ENCODE assay signal across 16 cellular contexts in the genomic region with DNA sequence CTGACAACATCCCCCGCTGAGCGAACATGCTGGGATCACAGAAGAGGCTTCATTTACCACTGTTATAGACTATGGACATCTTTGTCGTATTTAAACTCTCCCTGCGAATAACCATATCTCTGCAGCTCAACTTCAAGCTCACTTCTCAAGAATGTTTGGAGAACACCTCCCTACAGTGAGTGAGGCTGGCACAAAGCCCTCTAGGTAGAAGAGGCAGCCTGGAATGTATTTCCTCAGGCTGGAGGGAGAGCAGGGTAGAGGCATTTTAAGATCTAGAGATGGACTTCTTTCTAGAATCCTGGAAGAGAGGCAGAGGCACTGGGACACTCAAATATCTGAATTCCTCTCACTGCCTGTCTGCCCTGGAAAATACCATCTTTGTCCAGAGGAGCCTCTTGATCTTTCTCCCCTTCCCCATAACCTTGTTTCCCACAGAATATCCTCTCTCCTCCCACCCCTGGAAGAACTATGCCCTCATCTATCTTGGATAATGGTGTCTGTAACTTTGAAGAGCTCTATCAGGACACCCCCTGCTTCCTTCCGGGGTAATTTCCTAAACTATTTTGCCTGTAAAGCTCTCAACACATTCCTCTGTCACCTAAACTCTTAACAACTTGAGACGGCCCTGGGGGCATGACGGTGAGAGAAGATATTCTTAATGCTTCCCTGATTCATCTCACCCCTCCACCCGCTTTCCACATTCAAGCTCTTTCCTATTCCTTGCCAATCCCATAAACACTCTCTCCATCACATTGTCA. TPM values are rescaled to one million over a fixed set of nuclear protein-coding genes. Genes with fewer than 3 reads are reported as not detected.
DNase-seq lines count a peak whose midpoint lies in the region; ATAC-seq and TF ChIP-seq lines count a peak whose summit lies in the region.
"Had no signal": no experiment of that assay in that cellular context is flagged by ENCODE, and none has a peak within 500 bp of the region (broad histone marks: within the 10 kb centered on the region; RNA-seq: fewer than 3 reads in every experiment).

No MANE protein-coding gene starts in this region.

- DNase-seq in EH (ENCODE audit: low read depth) (peak; percentile 79), HFFc6 (peak; percentile 19), chondrocyte (ENCODE audit: low spot score) (no peak), omental fat pad (ENCODE audit: low spot score) (no peak), mucosa of descending colon (no peak), NCI-H748 (lab: John Stamatoyannopoulos, UW; ENCODE audit: unreplicated experiment) (no peak), LoVo (ENCODE audit: low spot score) (no peak)
- DNase-seq: DMS153, H7, NCI-H1436 treated with DMSO at 0.1 percent for 48 hours, NCI-H2081, NCI-H510A, Peyer's patch had no signal

- H3K27ac Mint-ChIP-seq in HFFc6 (peak overlapping the region; percentile 3; the same call in 1 of the 2 replicates), chondrocyte (ENCODE audit: unreplicated experiment) (peak overlapping the region; percentile 2)

- no peaks in the 10 kb centered on the region for H3K9me3 Mint-ChIP-seq in HFFc6
- peaks cover 5% of the 10 kb centered on the region for H3K9me3 Mint-ChIP-seq in chondrocyte (ENCODE audit: low read depth)

- no peak overlapping the region for H3K4me3 ChIP-seq in mucosa of descending colon
- H3K4me3 ChIP-seq: K562, Peyer's patch had no signal

- H3K27me3 Mint-ChIP-seq in HFFc6 (ENCODE audit: insufficient read depth), result no peaks in the 10 kb centered on the region; the same call in 1 of the 2 replicates
- H3K27me3 Mint-ChIP-seq in chondrocyte (ENCODE audit: low read depth), result no peaks in the 10 kb centered on the region

- H3K4me1 ChIP-seq in mucosa of descending colon (ENCODE audit: low read depth), result peaks cover 5% of the 10 kb centered on the region

- no peaks in the 10 kb centered on the region for H3K36me3 ChIP-seq in mucosa of descending colon (ENCODE audit: low read depth)
- H3K36me3 ChIP-seq: Peyer's patch had no signal

- ATAC-seq in omental fat pad (ENCODE audit: low FRiP score), result peak; percentile 40
- no peak for ATAC-seq in mucosa of descending colon
- ATAC-seq: K562, Right ventricle myocardium inferior, SK-N-SH treated with all-trans-retinoic acid at 6 μM for 48 hours had no signal

- intact Hi-C loops in mucosa of descending colon (cut with DNase I, micrococcal nuclease), result loop anchor here in 1 of 2 donors (5.0 kb wide), 1 partner anchor 297 kb away; no protein-coding TSS in a partner anchor

- H3K4me1 Mint-ChIP-seq in HFFc6 (ENCODE audit: low read depth), result peaks cover 45% of the 10 kb centered on the region
- peaks cover 35% of the 10 kb centered on the region for H3K4me1 Mint-ChIP-seq in chondrocyte (ENCODE audit: low read depth)

- no peaks in the 10 kb centered on the region for H3K9me3 ChIP-seq in mucosa of descending colon
- H3K9me3 ChIP-seq: Peyer's patch had no signal

- H3K4me3 Mint-ChIP-seq in HFFc6 (no peak overlapping the region; the same call in 1 of the 2 replicates), chondrocyte (ENCODE audit: unreplicated experiment) (no peak overlapping the region)

- H3K36me3 Mint-ChIP-seq in HFFc6 (ENCODE audit: low read depth), result no peaks in the 10 kb centered on the region
- H3K36me3 Mint-ChIP-seq in chondrocyte (ENCODE audit: low read depth), result no peaks in the 10 kb centered on the region

- TF ChIP-seq CTCF in HFFc6 (IDR thresholded peaks at IDR 0.05), result no peak
- no peak for TF ChIP-seq CTCF in chondrocyte (IDR thresholded peaks at IDR 0.05)
- no peak for TF ChIP-seq CTCF in omental fat pad (IDR thresholded peaks at IDR 0.05)
- no peak for TF ChIP-seq CTCF in mucosa of descending colon (IDR thresholded peaks at IDR 0.05)

RNA-seq across cellular contexts. Expression of a gene that starts 2.4 kb away (rescaled TPM):
- total RNA-seq in HFFc6 (2021; fragmentation: NEBNext Ultra II Directional; extraction: Animal tissue kit (Norgen Biotek cat#: 25700)), result 100 to 1,000 TPM in 5 of 6 experiments, 10 to 100 TPM in 1; 98.0 to 137 (median 124) TPM
- 207 to 351 TPM (median 347 TPM) in 3 replicates for total RNA-seq in chondrocyte
- 10 to 100 TPM; 27.7 to 49.1 (median 37.1) TPM for total RNA-seq in omental fat pad
- total RNA-seq in mucosa of descending colon, result 10 to 100 TPM; 10.7 to 77.7 (median 18.6) TPM

RNA-seq across cellular contexts. Expression of a gene that starts 36.2 kb away (rescaled TPM):
- total RNA-seq in HFFc6 (2021; fragmentation: NEBNext Ultra II Directional; extraction: Animal tissue kit (Norgen Biotek cat#: 25700)), result not detected
- total RNA-seq in chondrocyte (0.37 TPM in 1 of 3 replicates, not detected in the others), omental fat pad (not detected), mucosa of descending colon (not detected)
- total RNA-seq: H7, K562, Peyer's patch, Right ventricle myocardium inferior had no signal

RNA-seq across cellular contexts. Expression of a gene that starts 57.9 kb away (rescaled TPM):
- not detected for total RNA-seq in HFFc6 (2021; fragmentation: NEBNext Ultra II Directional; extraction: Animal tissue kit (Norgen Biotek cat#: 25700))
- total RNA-seq in chondrocyte (not detected in 3 replicates), omental fat pad (not detected), mucosa of descending colon (not detected)
- total RNA-seq: H7, K562, Peyer's patch, Right ventricle myocardium inferior had no signal

Comparison
In these comparisons a context has a peak if more than half of its experiments do, and no peak if none do; other contexts are left out.
1. DNase-seq: peak in EH (single experiment) and HFFc6 (single experiment); none in chondrocyte (single experiment), omental fat pad (single experiment), mucosa of descending colon (0 of 3), NCI-H748 (single experiment) and LoVo (single experiment).